10 cellular contexts compared by ENCODE assay signal in the genomic region with DNA sequence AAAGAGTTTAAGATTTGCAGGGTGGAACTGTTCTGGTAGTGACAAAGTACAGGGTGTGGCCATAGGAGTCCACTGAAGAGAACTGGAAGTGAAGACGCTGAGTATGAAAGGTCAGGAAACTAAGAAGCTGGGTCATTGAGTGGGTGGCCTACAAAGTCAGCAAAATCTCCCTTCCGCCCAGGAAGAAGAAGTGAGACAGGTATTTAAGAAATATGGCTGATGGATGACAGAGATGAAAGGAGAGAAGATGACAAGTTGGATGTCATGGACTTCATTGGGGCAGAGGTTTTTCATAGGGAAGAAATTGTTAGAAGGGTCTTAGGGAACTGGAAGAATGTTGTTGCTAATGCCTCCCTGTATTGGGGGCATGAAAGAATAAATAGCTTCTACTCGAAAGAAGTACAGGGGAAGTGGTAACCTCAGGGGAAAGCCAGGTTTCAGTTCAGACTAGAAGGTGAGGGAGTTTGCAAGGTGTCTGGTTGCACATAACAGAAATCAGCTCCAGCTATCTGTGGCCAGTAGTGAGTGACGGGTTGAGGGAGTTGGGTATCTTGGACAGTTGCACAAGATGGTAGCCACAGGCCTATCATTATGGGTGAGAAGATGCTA. TPM values are rescaled to one million over a fixed set of nuclear protein-coding genes. Genes with fewer than 3 reads are reported as not detected.
A peak's percentile ranks its signal among the peaks of the same experiment; 100 is the strongest.
DNase-seq lines count a peak whose midpoint lies in the region; ATAC-seq, FAIRE-seq and TF ChIP-seq lines count a peak whose summit lies in the region.
"Had no signal": no experiment of that assay in that cellular context is flagged by ENCODE, and none has a peak within 500 bp of the region (broad histone marks: within the 10 kb centered on the region; RNA-seq: fewer than 3 reads in every experiment).

No MANE protein-coding gene starts in this region.

- POLR2A ChIA-PET in PC-3 (lab: Charles Lee; ENCODE audit: unreplicated experiment), result no interaction called here

- 57 to 66% (median 63%) methylated on average over 4 of the region's 4 CpGs for WGBS in small intestine, 3 donors
- WGBS in smooth muscle cell (ENCODE audit: low lambda C conversion rate), result 93% methylated on average over 4 of the region's 4 CpGs

- H3K27ac ChIP-seq in small intestine (ENCODE audit: low read depth in 1 of 2, low read length in 1 of 2) (no peak overlapping the region), smooth muscle cell (ENCODE audit: low read depth) (no peak overlapping the region), PC-3 (ENCODE audit: low read length) (no peak overlapping the region)

- H4K20me1 ChIP-seq in smooth muscle cell (ENCODE audit: low read depth) (no peaks in the 10 kb centered on the region), PC-3 (ENCODE audit: low read length) (no peaks in the 10 kb centered on the region)

- BruUV-seq in PC-3 (replicated peaks; lab: Mats Ljungman, UMichigan), result no TSS peak

- intact Hi-C loops in PC-3 (cut with micrococcal nuclease), result no loop called here

- H3K4me3 ChIP-seq in small intestine (ENCODE audit: low read depth in 1 of 2, low read length in 2 of 2) (no peak overlapping the region), smooth muscle cell (no peak overlapping the region), PC-3 (ENCODE audit: low read length) (no peak overlapping the region)

- H2AFZ ChIP-seq in smooth muscle cell (ENCODE audit: low read depth), result no peak overlapping the region
- H2AFZ ChIP-seq in PC-3 (ENCODE audit: low read length), result no peak overlapping the region

- ATAC-seq in GM19025 (IDR thresholded peaks at IDR 0.05; ENCODE audit: low read depth, unreplicated experiment) (peak; percentile 80), GM21825 (IDR thresholded peaks at IDR 0.05; ENCODE audit: unreplicated experiment) (peak; percentile 85), HG03460 (IDR thresholded peaks at IDR 0.05; ENCODE audit: unreplicated experiment) (peak; percentile 87), PC-3 (no peak)

- DNase-seq in small intestine (peak; percentile 91), NCI-H345 (lab: John Stamatoyannopoulos, UW) (no peak), smooth muscle cell (lab: John Stamatoyannopoulos, UW; ENCODE audit: unreplicated experiment) (no peak), PC-3 (no peak), SW 1271 (lab: John Stamatoyannopoulos, UW) (no peak)
- DNase-seq: effector CD4-positive, alpha-beta T cell had no signal

- H3F3A ChIP-seq in smooth muscle cell (ENCODE audit: low read depth) (no peaks in the 10 kb centered on the region), PC-3 (ENCODE audit: low read length, unreplicated experiment) (peaks cover 3% of the 10 kb centered on the region)

- H3K27me3 ChIP-seq in small intestine (ENCODE audit: control insufficient read depth in 2 of 2, insufficient read depth in 2 of 2, low read length in 2 of 2) (no peaks in the 10 kb centered on the region), smooth muscle cell (ENCODE audit: low read depth) (no peaks in the 10 kb centered on the region), PC-3 (ENCODE audit: low read length) (no peaks in the 10 kb centered on the region)

- H3K9me3 ChIP-seq in small intestine (ENCODE audit: control insufficient read depth, low read depth) (no peaks in the 10 kb centered on the region), smooth muscle cell (replicated peaks; ENCODE audit: low read depth) (no peaks in the 10 kb centered on the region), PC-3 (ENCODE audit: low read length) (no peaks in the 10 kb centered on the region)

- H3K36me3 ChIP-seq in small intestine (ENCODE audit: control insufficient read depth in 2 of 2, insufficient read depth in 2 of 2, low read length in 2 of 2) (no peaks in the 10 kb centered on the region), smooth muscle cell (ENCODE audit: low read depth) (no peaks in the 10 kb centered on the region), PC-3 (ENCODE audit: low read depth, low read length) (no peaks in the 10 kb centered on the region)

- H3K4me1 ChIP-seq in small intestine (ENCODE audit: control insufficient read depth in 2 of 2, insufficient read depth in 1 of 2, low read depth in 1 of 2, low read length in 1 of 2), result peaks cover 3 to 13% of the 10 kb centered on the region in 2 donors
- H3K4me1 ChIP-seq in smooth muscle cell (ENCODE audit: low read depth), result no peaks in the 10 kb centered on the region
- H3K4me1 ChIP-seq in PC-3 (ENCODE audit: insufficient read depth, low read length), result peaks cover 7% of the 10 kb centered on the region

- no peaks in the 10 kb centered on the region for H3K79me2 ChIP-seq in smooth muscle cell (ENCODE audit: low read depth)
- H3K79me2 ChIP-seq in PC-3 (ENCODE audit: low read length), result no peaks in the 10 kb centered on the region

- no peak overlapping the region for H3K4me2 ChIP-seq in smooth muscle cell
- H3K4me2 ChIP-seq in PC-3 (ENCODE audit: low read length), result no peak overlapping the region

- H3K9ac ChIP-seq in smooth muscle cell (ENCODE audit: low read depth), result no peak overlapping the region
- H3K9ac ChIP-seq in PC-3 (ENCODE audit: low read length), result no peak overlapping the region

- CTCF ChIA-PET in PC-3 (lab: Charles Lee), result no interaction called here

- FAIRE-seq in small intestine (lab: Jason Lieb, UNC), result no peak
- FAIRE-seq: G401.6 had no signal

- no peaks in the 10 kb centered on the region for H3K9me2 ChIP-seq in PC-3 (replicated peaks; ENCODE audit: low read length)

- TF ChIP-seq CTCF in smooth muscle cell (IDR thresholded peaks at IDR 0.05; ENCODE audit: borderline replicate concordance, insufficient read depth, poor library complexity, severe bottlenecking) (no peak), PC-3 (conservative IDR thresholded peaks at IDR 0.05; ENCODE audit: low read depth, low read length) (no peak)

RNA-seq across cellular contexts. Expression of gene MED13, which starts 33.6 kb away (rescaled TPM):
- polyA plus RNA-seq in small intestine (1 to 10 TPM; 7.3 to 10.0 (median 8.9) TPM), smooth muscle cell (3.2 and 4.2 TPM in 2 replicates)
- total RNA-seq in smooth muscle cell (48.0 and 50.0 TPM in 2 replicates), PC-3 (2014; rRNA removed) (26.0 and 36.8 TPM in 2 replicates)
